Comparison of ENCODE assay signal across 13 cellular contexts in genomic region chr18:59718108-59719057, GRCh38. TPM values are rescaled to one million over a fixed set of nuclear protein-coding genes. Genes with fewer than 3 reads are reported as not detected.
DNase-seq lines count a peak whose midpoint lies in the region; ATAC-seq and TF ChIP-seq lines count a peak whose summit lies in the region.
"Had no signal": no experiment of that assay in that cellular context is flagged by ENCODE, and none has a peak within 500 bp of the region (broad histone marks: within the 10 kb centered on the region; RNA-seq: fewer than 3 reads in every experiment).

No MANE protein-coding gene starts in this region.

- H3K4me3 Mint-ChIP-seq in osteocyte (ENCODE audit: unreplicated experiment) = no peak overlapping the region

- peaks cover 63% of the 10 kb centered on the region for H3K4me1 Mint-ChIP-seq in osteocyte (ENCODE audit: unreplicated experiment)

- H3K27me3 Mint-ChIP-seq in osteocyte (ENCODE audit: unreplicated experiment) = no peaks in the 10 kb centered on the region

- peaks cover 4% of the 10 kb centered on the region for H3K9me3 Mint-ChIP-seq in osteocyte (ENCODE audit: unreplicated experiment)

- H3K27ac Mint-ChIP-seq in osteocyte (ENCODE audit: unreplicated experiment) = peak overlapping the region; percentile 79

- DNase-seq in Daoy (ENCODE audit: low read depth) = peak; percentile 86
- DNase-seq in RPMI7951 (ENCODE audit: low read depth) = peak; percentile 99
- DNase-seq in epidermal melanocyte (ENCODE audit: insufficient read length, low spot score) = peak; percentile 75
- no peak for DNase-seq in osteocyte (ENCODE audit: extremely low spot score, unreplicated experiment)
- no peak for DNase-seq in NCI-H446 (lab: John Stamatoyannopoulos, UW)
- no peak for DNase-seq in foreskin melanocyte
- DNase-seq: anterior cingulate cortex, esophagus squamous epithelium, left ventricle myocardium inferior, MM.1S had no signal

- no peak for TF ChIP-seq CTCF in osteocyte (IDR thresholded peaks at IDR 0.05)

- no peak for ATAC-seq in GM19395 (IDR thresholded peaks at IDR 0.05; ENCODE audit: unreplicated experiment)
- no peak for ATAC-seq in HG03025 (IDR thresholded peaks at IDR 0.05; ENCODE audit: low FRiP score, unreplicated experiment)

- no peaks in the 10 kb centered on the region for H3K36me3 Mint-ChIP-seq in osteocyte (ENCODE audit: unreplicated experiment)

RNA-seq across cellular contexts. Expression of gene CCBE1, which starts 21.2 kb away (rescaled TPM):
- 6.5 and 15.4 TPM in 2 replicates for total RNA-seq in Daoy (2014; rRNA removed; shearing (Covaris generic))
- 9.0 and 9.9 TPM in 2 replicates for total RNA-seq in RPMI7951 (2014; rRNA removed; shearing (Covaris generic))
- 22.8 and 30.9 TPM in 2 replicates for total RNA-seq in osteocyte
- total RNA-seq: T-helper 2 cell treated with Interferon-gamma antibody and Interleukin-4, amounts not matched to agents 100 ng/mL and 5 ng/mL, for 36 hours had no signal

Comparison
In these comparisons a context has a peak if more than half of its experiments do, and no peak if none do; other contexts are left out.
1. DNase-seq: peak in Daoy (single experiment), RPMI7951 (single experiment) and epidermal melanocyte (single experiment); none in osteocyte (single experiment), NCI-H446 (0 of 2) and foreskin melanocyte (single experiment).